8 cellular contexts compared by ENCODE assay signal in genomic region chr2:28894470-28895188, GRCh38. TPM values are rescaled to one million over a fixed set of nuclear protein-coding genes. Genes with fewer than 3 reads are reported as not detected.
DNase-seq lines count a peak whose midpoint lies in the region; ATAC-seq and TF ChIP-seq lines count a peak whose summit lies in the region.

TSS of gene WDR43 (plus strand) at chr2:28894667. CDS start at chr2:28894699, 32 bp downstream.

- peaks cover 2% of the 10 kb centered on the region for H3K27me3 ChIP-seq in kidney epithelial cell (ENCODE audit: control insufficient read depth, insufficient read depth, low read length)

- peak; percentile 91 for TF ChIP-seq POLR2A in GM19099 (IDR thresholded peaks at IDR 0.05; ENCODE audit: extremely low read depth, insufficient read length, low read depth)

- ATAC-seq in HG03432 (IDR thresholded peaks at IDR 0.05; ENCODE audit: unreplicated experiment), result peak; percentile 95

- DNase-seq in AG20443 (ENCODE audit: low spot score) (peak; percentile 99), NCI-H510A (lab: John Stamatoyannopoulos, UW) (peak; percentile 96), cerebellum (ENCODE audit: low spot score) (peak; percentile 96), kidney epithelial cell (ENCODE audit: low read depth) (peak; percentile 96)
- DNase-seq in activated CD4-positive, alpha-beta T cell treated with anti-CD3 and anti-CD28 coated beads for 1 hour, result peak; percentile 98
- DNase-seq in stimulated activated CD4-positive, alpha-beta T cell treated with anti-CD3 and anti-CD28 coated beads, Interleukin-15, amount 100 ng/mL, for 48 hours (ENCODE audit: low read depth in 2 of 2), result peak; percentile 95 to 96

- TF ChIP-seq CTCF in kidney epithelial cell (IDR thresholded peaks at IDR 0.05; ENCODE audit: insufficient read depth, low read length, poor library complexity, severe bottlenecking), result no peak

- peak within 1 kb of the TSS; percentile 99 for H3K4me3 ChIP-seq in kidney epithelial cell (ENCODE audit: low read depth, low read length)

- H3K36me3 ChIP-seq in kidney epithelial cell (ENCODE audit: control insufficient read depth, insufficient read depth, low read length), result no peaks in the 10 kb centered on the region

RNA-seq across cellular contexts. Expression of gene WDR43, which starts in this region (rescaled TPM):
- 37.2 TPM for total RNA-seq in cerebellum
- 66.0 and 70.3 TPM in 2 replicates for total RNA-seq in kidney epithelial cell

Comparison
In these comparisons a context has a peak if more than half of its experiments do, and no peak if none do; other contexts are left out.
1. Peak in every context shown above with its lines: DNase-seq, ATAC-seq and H3K4me3 ChIP-seq.